25 cellular contexts compared by ENCODE assay signal in genomic region chr6:167338551-167339117, GRCh38. TPM values are rescaled to one million over a fixed set of nuclear protein-coding genes. Genes with fewer than 3 reads are reported as not detected.
DNase-seq lines count a peak whose midpoint lies in the region; ATAC-seq and TF ChIP-seq lines count a peak whose summit lies in the region.
"Had no signal": no experiment of that assay in that cellular context is flagged by ENCODE, and none has a peak within 500 bp of the region (broad histone marks: within the 10 kb centered on the region; RNA-seq: fewer than 3 reads in every experiment).

No MANE protein-coding gene starts in this region.

- H3K27me3 Mint-ChIP-seq in endodermal cell (ENCODE audit: insufficient read depth), result peaks cover 28% of the 10 kb centered on the region
- H3K27me3 Mint-ChIP-seq in activated T-cell treated with anti-CD3 and anti-CD28 coated beads, Interleukin-2, amount 50 U/mL, for 72 hours (ENCODE audit: low read depth), result peaks cover 17% of the 10 kb centered on the region

- H3K9me3 ChIP-seq in BLaER1 treated with 17β-estradiol and CSF1 and Interleukin-3, amounts not matched to agents 10 nM and 100 nM (replicated peaks in 1 of 11), result peaks cover 0 to 19% (median 4%) of the 10 kb centered on the region in 11 experiments; a peak in 8 of 22 replicates
- no peaks in the 10 kb centered on the region for H3K9me3 ChIP-seq in endodermal cell (ENCODE audit: control insufficient read depth, low read length)

- 83% methylated on average over 5 of the region's 5 CpGs; no CpG with 5 or more reads in 1 of the 2 experiments for WGBS in endodermal cell (ENCODE audit: insufficient coverage in 1 of 2, insufficient read length in 1 of 2), 2 experiments

- peaks cover 14% of the 10 kb centered on the region for H3K4me1 Mint-ChIP-seq in endodermal cell
- peaks cover 2% of the 10 kb centered on the region for H3K4me1 Mint-ChIP-seq in activated T-cell treated with anti-CD3 and anti-CD28 coated beads, Interleukin-2, amount 50 U/mL, for 72 hours (ENCODE audit: low read depth)
- H3K4me1 Mint-ChIP-seq: CD4-positive, CD25-positive, alpha-beta regulatory T cell had no signal

- ATAC-seq in activated T-cell treated with anti-CD3 and anti-CD28 coated beads, Interleukin-2, amount 50 U/mL, for 72 hours (replicated peaks in 1 of 2), result no peak
- ATAC-seq in GM18498 (IDR thresholded peaks at IDR 0.05; ENCODE audit: unreplicated experiment) (no peak), GM21423 (IDR thresholded peaks at IDR 0.05; ENCODE audit: unreplicated experiment) (no peak)
- ATAC-seq: HCT116 had no signal

- TF ChIP-seq CTCF in endodermal cell (conservative IDR thresholded peaks at IDR 0.05), result peak; percentile 26

- DNase-seq in DMS53 (lab: John Stamatoyannopoulos, UW) (peak; percentile 72), DMS53 treated with DMSO at 0.1 percent for 48 hours (lab: John Stamatoyannopoulos, UW; ENCODE audit: unreplicated experiment) (no peak), KBM-7 (peak; percentile 2), endodermal cell (peak; percentile 68)
- no peak for DNase-seq in activated T-cell treated with anti-CD3 and anti-CD28 coated beads, Interleukin-2, amount 50 U/mL, for 72 hours
- DNase-seq: Caco-2; CD4-positive, CD25-positive, alpha-beta regulatory T cell; DMS153; Karpas-422; NCI-H1417 treated with DMSO at 0.1 percent for 48 hours; NCI-H187 treated with DMSO at 0.1 percent for 48 hours; NCI-H2171; NCI-H446 treated with DMSO at 0.1 percent for 48 hours; NCI-H82; PC-9; SIG-M5 had no signal

- no peaks in the 10 kb centered on the region for H3K36me3 ChIP-seq in BLaER1 treated with 17β-estradiol and CSF1 and Interleukin-3, amounts not matched to agents 10 nM and 100 nM
- H3K36me3 ChIP-seq in endodermal cell (ENCODE audit: control insufficient read depth, insufficient read depth, low read length), result no peaks in the 10 kb centered on the region

- H3K4me3 ChIP-seq in BLaER1 treated with 17β-estradiol and CSF1 and Interleukin-3, amounts not matched to agents 10 nM and 100 nM, result no peak overlapping the region
- no peak overlapping the region for H3K4me3 ChIP-seq in endodermal cell (ENCODE audit: low read length)
- H3K4me3 ChIP-seq: PC-9 had no signal

- H3K9ac ChIP-seq in BLaER1 treated with 17β-estradiol and CSF1 and Interleukin-3, amounts not matched to agents 10 nM and 100 nM, result no peak overlapping the region
- H3K9ac ChIP-seq in endodermal cell (ENCODE audit: extremely low read depth, low read length, poor library complexity, severe bottlenecking), result no peak overlapping the region

- peak overlapping the region in 8 of 11 experiments; percentile 68 to 85 (median 80); a peak in 14 of 22 replicates for H3K4me2 ChIP-seq in BLaER1 treated with 17β-estradiol and CSF1 and Interleukin-3, amounts not matched to agents 10 nM and 100 nM
- H3K4me2 ChIP-seq: PC-9 had no signal

- no peaks in the 10 kb centered on the region; a peak in 1 of 22 replicates for H4K20me1 ChIP-seq in BLaER1 treated with 17β-estradiol and CSF1 and Interleukin-3, amounts not matched to agents 10 nM and 100 nM

- H3K36me3 Mint-ChIP-seq in endodermal cell (ENCODE audit: low read depth), result no peaks in the 10 kb centered on the region
- H3K36me3 Mint-ChIP-seq in activated T-cell treated with anti-CD3 and anti-CD28 coated beads, Interleukin-2, amount 50 U/mL, for 72 hours (ENCODE audit: insufficient read depth in 2 of 2), result peaks cover 0 to 1% of the 10 kb centered on the region in 2 donors
- H3K36me3 Mint-ChIP-seq: CD4-positive, CD25-positive, alpha-beta regulatory T cell had no signal

- H3K4me3 Mint-ChIP-seq in endodermal cell, result no peak overlapping the region
- H3K4me3 Mint-ChIP-seq in activated T-cell treated with anti-CD3 and anti-CD28 coated beads, Interleukin-2, amount 50 U/mL, for 72 hours, result no peak overlapping the region
- H3K4me3 Mint-ChIP-seq: CD4-positive, CD25-positive, alpha-beta regulatory T cell; T-helper 1 cell treated with Interleukin-12 subunit alpha and Interleukin-12 subunit beta and Interleukin-4 antibody, amounts not matched to agents 30 μg/mL and 1 μg/mL, for 36 hours had no signal

- H3K4me1 ChIP-seq in BLaER1 treated with 17β-estradiol and CSF1 and Interleukin-3, amounts not matched to agents 10 nM and 100 nM, result peaks cover 7 to 57% (median 30%) of the 10 kb centered on the region in 10 experiments; a peak in 19 of 20 replicates
- peaks cover 3% of the 10 kb centered on the region for H3K4me1 ChIP-seq in endodermal cell (ENCODE audit: control insufficient read depth, insufficient read depth, low read length)

- H3K27ac ChIP-seq in BLaER1 treated with 17β-estradiol and CSF1 and Interleukin-3, amounts not matched to agents 10 nM and 100 nM, result peak overlapping the region in 4 of 11 experiments; percentile 7 to 52 (median 34); a peak in 5 of 22 replicates
- no peak overlapping the region for H3K27ac ChIP-seq in endodermal cell (ENCODE audit: low read depth, low read length)
- H3K27ac ChIP-seq: 22Rv1, PC-9, RWPE1 had no signal

- in situ Hi-C loops in KBM-7 (cut with MboI; ENCODE audit: low pct_unique_long_range_greater_than_20kb, low sequenced_read_pairs), result no loop called here

- no peaks in the 10 kb centered on the region for H3K27me3 ChIP-seq in BLaER1 treated with 17β-estradiol and CSF1 and Interleukin-3, amounts not matched to agents 10 nM and 100 nM
- H3K27me3 ChIP-seq in endodermal cell (ENCODE audit: control insufficient read depth, insufficient read depth, low read length, poor library complexity, severe bottlenecking), result no peaks in the 10 kb centered on the region

- H3K27ac Mint-ChIP-seq in endodermal cell, result no peak overlapping the region
- no peak overlapping the region for H3K27ac Mint-ChIP-seq in activated T-cell treated with anti-CD3 and anti-CD28 coated beads, Interleukin-2, amount 50 U/mL, for 72 hours
- H3K27ac Mint-ChIP-seq: CD4-positive, CD25-positive, alpha-beta regulatory T cell; T-helper 1 cell treated with Interleukin-12 subunit alpha and Interleukin-12 subunit beta and Interleukin-4 antibody, amounts not matched to agents 30 μg/mL and 1 μg/mL, for 36 hours had no signal

- peaks cover 4% of the 10 kb centered on the region for H3K9me3 Mint-ChIP-seq in endodermal cell
- peaks cover 0 to 2% of the 10 kb centered on the region in 2 donors for H3K9me3 Mint-ChIP-seq in activated T-cell treated with anti-CD3 and anti-CD28 coated beads, Interleukin-2, amount 50 U/mL, for 72 hours
- H3K9me3 Mint-ChIP-seq: T-helper 1 cell treated with Interleukin-12 subunit alpha and Interleukin-12 subunit beta and Interleukin-4 antibody, amounts not matched to agents 30 μg/mL and 1 μg/mL, for 36 hours had no signal

RNA-seq across cellular contexts. Expression of gene TTLL2, which starts 13.7 kb away (rescaled TPM):
- not detected for total RNA-seq in endodermal cell
- not detected for polyA plus RNA-seq in endodermal cell (2013, experiment 1 of 2)
- polyA plus RNA-seq in endodermal cell (2013, experiment 2 of 2), result not detected
- total RNA-seq in activated T-cell treated with anti-CD3 and anti-CD28 coated beads, Interleukin-2, amount 50 U/mL, for 72 hours, result not detected
- total RNA-seq: Caco-2; CD4-positive, CD25-positive, alpha-beta regulatory T cell; MCF 10A; PC-9 had no signal
- polyA plus RNA-seq: AG04450; CD4-positive, CD25-positive, alpha-beta regulatory T cell had no signal

RNA-seq across cellular contexts. Expression of gene UNC93A, which starts 47.5 kb away (rescaled TPM):
- 1 to 10 TPM; 2.0 to 4.0 TPM for total RNA-seq in endodermal cell
- 3.1 TPM for polyA plus RNA-seq in endodermal cell (2013, experiment 1 of 2)
- 0.83 TPM for polyA plus RNA-seq in endodermal cell (2013, experiment 2 of 2)
- not detected for total RNA-seq in activated T-cell treated with anti-CD3 and anti-CD28 coated beads, Interleukin-2, amount 50 U/mL, for 72 hours
- total RNA-seq: CD4-positive, CD25-positive, alpha-beta regulatory T cell; MCF 10A; PC-9 had no signal
- polyA plus RNA-seq: AG04450; CD4-positive, CD25-positive, alpha-beta regulatory T cell had no signal

Comparison
In these comparisons a context has a peak if more than half of its experiments do, and no peak if none do; other contexts are left out.
1. DNase-seq: peak in DMS53 (single experiment), KBM-7 (single experiment) and endodermal cell (single experiment); none in DMS53 treated with DMSO at 0.1 percent for 48 hours (single experiment) and activated T-cell treated with anti-CD3 and anti-CD28 coated beads, Interleukin-2, amount 50 U/mL, for 72 hours (0 of 2).